Comparison of ENCODE assay signal across 8 cellular contexts in the genomic region with DNA sequence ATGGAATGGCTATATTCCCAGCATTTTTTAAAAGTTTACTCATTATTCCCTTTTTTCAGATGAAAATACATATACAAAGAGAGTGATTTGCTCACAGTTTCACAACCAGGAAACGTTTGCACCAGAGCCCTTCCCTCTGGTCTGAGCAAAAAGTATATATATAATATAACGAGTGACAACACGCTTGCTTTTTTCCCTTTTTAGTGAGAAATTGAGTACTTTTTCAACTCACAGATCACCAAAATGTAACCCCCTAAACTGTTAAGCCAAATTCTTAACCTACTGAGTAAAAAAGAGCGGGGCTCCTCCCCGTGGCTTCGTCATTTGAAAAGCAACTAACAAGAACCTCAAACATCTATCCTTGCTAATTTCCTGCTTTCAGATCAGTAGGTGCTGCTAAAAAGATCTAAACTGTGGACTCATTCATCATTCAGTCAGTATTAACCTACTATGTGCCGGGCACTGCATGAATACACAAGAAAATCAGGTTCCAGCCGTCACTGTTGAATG. TPM values are rescaled to one million over a fixed set of nuclear protein-coding genes. Genes with fewer than 3 reads are reported as not detected.
DNase-seq lines count a peak whose midpoint lies in the region; ATAC-seq and TF ChIP-seq lines count a peak whose summit lies in the region.

No MANE protein-coding gene starts in this region.

- H3K9me3 ChIP-seq in CD8-positive, alpha-beta T cell (ENCODE audit: low read length): no peaks in the 10 kb centered on the region
- H3K9me3 ChIP-seq in osteoblast (ENCODE audit: low read depth, low read length): no peaks in the 10 kb centered on the region

- intact Hi-C loops in CD8-positive, alpha-beta T cell (cut with DNase I, micrococcal nuclease): loop anchor here (1.0 to 10.0 kb wide), 12 partner anchors 26 to 1008 kb away; a partner anchor contains a TSS
- intact Hi-C loops in posterior vena cava (cut with DNase I): loop anchor here in 1 of 2 donors (10.0 kb wide), 1 partner anchor 160 kb away; a partner anchor contains a TSS

- H3K27me3 ChIP-seq in CD8-positive, alpha-beta T cell (ENCODE audit: insufficient read depth, low read length): no peaks in the 10 kb centered on the region
- H3K27me3 ChIP-seq in osteoblast (ENCODE audit: insufficient read depth, low read length): no peaks in the 10 kb centered on the region

- peak; percentile 12 to 73 (median 41) for DNase-seq in CD8-positive, alpha-beta T cell
- DNase-seq in activated CD4-positive, alpha-beta T cell treated with anti-CD3 and anti-CD28 coated beads for 4 hours: peak; percentile 20 to 32
- DNase-seq in epithelial cell of esophagus (ENCODE audit: low read depth): peak; percentile 45
- peak; percentile 18 for DNase-seq in osteoblast (ENCODE audit: insufficient read length, low spot score, missing footprints)
- DNase-seq in posterior vena cava (ENCODE audit: low spot score): no peak

- peaks cover 7% of the 10 kb centered on the region for H3K36me3 Mint-ChIP-seq in CD8-positive, alpha-beta T cell
- no peaks in the 10 kb centered on the region for H3K36me3 Mint-ChIP-seq in IgD-negative memory B cell

- H3K9me3 Mint-ChIP-seq in CD8-positive, alpha-beta T cell: no peaks in the 10 kb centered on the region
- H3K9me3 Mint-ChIP-seq in IgD-negative memory B cell: no peaks in the 10 kb centered on the region

- H3K4me3 ChIP-seq in CD8-positive, alpha-beta T cell (ENCODE audit: low read depth, low read length): peak overlapping the region; percentile 99
- H3K4me3 ChIP-seq in epithelial cell of esophagus (ENCODE audit: low read length) (peak overlapping the region; percentile 70), osteoblast (ENCODE audit: insufficient read depth, low read length) (peak overlapping the region; percentile 78)

- peaks cover 36% of the 10 kb centered on the region for H3K4me1 Mint-ChIP-seq in CD8-positive, alpha-beta T cell (ENCODE audit: low read depth)
- H3K4me1 Mint-ChIP-seq in IgD-negative memory B cell: peaks cover 23 to 32% (median 24%) of the 10 kb centered on the region in 3 donors

- H3K4me3 Mint-ChIP-seq in CD8-positive, alpha-beta T cell: peak overlapping the region; percentile 79
- H3K4me3 Mint-ChIP-seq in IgD-negative memory B cell: peak overlapping the region; percentile 89 to 98 (median 96)

- H3K27ac ChIP-seq in CD8-positive, alpha-beta T cell (ENCODE audit: low read depth, low read length): peak overlapping the region; percentile 88
- H3K27ac ChIP-seq in osteoblast (ENCODE audit: low read depth, low read length): peak overlapping the region; percentile 87

- no peaks in the 10 kb centered on the region for H3K36me3 ChIP-seq in CD8-positive, alpha-beta T cell (ENCODE audit: insufficient read depth, low read length)
- no peaks in the 10 kb centered on the region for H3K36me3 ChIP-seq in osteoblast (ENCODE audit: insufficient read depth, low read length)

- no peaks in the 10 kb centered on the region for H3K27me3 Mint-ChIP-seq in CD8-positive, alpha-beta T cell (ENCODE audit: low read depth)
- no peaks in the 10 kb centered on the region for H3K27me3 Mint-ChIP-seq in IgD-negative memory B cell

- peaks cover 30% of the 10 kb centered on the region for H3K4me1 ChIP-seq in CD8-positive, alpha-beta T cell (ENCODE audit: insufficient read depth, low read length)
- peaks cover 19% of the 10 kb centered on the region for H3K4me1 ChIP-seq in osteoblast (ENCODE audit: insufficient read depth, low read length)

- no peak for TF ChIP-seq CTCF in CD8-positive, alpha-beta T cell (IDR thresholded peaks at IDR 0.05)
- TF ChIP-seq CTCF in epithelial cell of esophagus (IDR thresholded peaks at IDR 0.05; ENCODE audit: insufficient read depth, low read depth, low read length, missing control alignments) (no peak), osteoblast (IDR thresholded peaks at IDR 0.05; ENCODE audit: extremely low read depth, low read depth, low read length) (no peak)

- H2AFZ ChIP-seq in osteoblast (ENCODE audit: low read length): peak overlapping the region; percentile 81

- peak; percentile 33 for ATAC-seq in CD8-positive, alpha-beta T cell
- ATAC-seq in GM18861 (IDR thresholded peaks at IDR 0.05; ENCODE audit: unreplicated experiment) (no peak), HG03571 (IDR thresholded peaks at IDR 0.05; ENCODE audit: unreplicated experiment) (no peak)

- peak overlapping the region; percentile 87 for H3K4me2 ChIP-seq in osteoblast (ENCODE audit: insufficient read depth, low read length)

- POLR2A ChIA-PET in CD8-positive, alpha-beta T cell (lab: Charles Lee): interaction anchor here (0.5 to 2.5 kb wide), 6 partner anchors 23 to 430 kb away, joined by 3 to 15 read pairs (median 3); a partner anchor contains a TSS

- H3K27ac Mint-ChIP-seq in CD8-positive, alpha-beta T cell: peak overlapping the region; percentile 88
- H3K27ac Mint-ChIP-seq in IgD-negative memory B cell: peak overlapping the region; percentile 93 to 97 (median 97)

- peaks cover 6% of the 10 kb centered on the region for H4K20me1 ChIP-seq in osteoblast (ENCODE audit: insufficient read depth, low read length)

- CTCF ChIA-PET in CD8-positive, alpha-beta T cell (lab: Charles Lee): interaction anchor here (0.8 to 1.7 kb wide), 2 partner anchors 236 to 518 kb away, joined by 3 to 6 read pairs; no protein-coding TSS in a partner anchor

- peaks cover 40% of the 10 kb centered on the region for H3K79me2 ChIP-seq in osteoblast (ENCODE audit: insufficient read depth, low read length)

RNA-seq across cellular contexts. Expression of a gene that starts 1.0 kb away (rescaled TPM):
- total RNA-seq in CD8-positive, alpha-beta T cell: 100 to 1,000 TPM in 1 of 2 experiments, 10 to 100 TPM in 1; 96.8 to 112 TPM
- polyA plus RNA-seq in IgD-negative memory B cell: 32.7 TPM
- total RNA-seq in osteoblast (41.0 and 42.0 TPM in 2 replicates), posterior vena cava (10 to 100 TPM; 35.4 to 42.5 TPM)

RNA-seq across cellular contexts. Expression of a gene that starts 45.5 kb away (rescaled TPM):
- 1 to 10 TPM; 3.0 to 4.0 TPM for total RNA-seq in CD8-positive, alpha-beta T cell
- polyA plus RNA-seq in IgD-negative memory B cell: 20.5 TPM
- 42.3 and 44.2 TPM in 2 replicates for total RNA-seq in osteoblast
- total RNA-seq in posterior vena cava: 10 to 100 TPM; 34.8 to 46.2 TPM
